In the genomic region with DNA sequence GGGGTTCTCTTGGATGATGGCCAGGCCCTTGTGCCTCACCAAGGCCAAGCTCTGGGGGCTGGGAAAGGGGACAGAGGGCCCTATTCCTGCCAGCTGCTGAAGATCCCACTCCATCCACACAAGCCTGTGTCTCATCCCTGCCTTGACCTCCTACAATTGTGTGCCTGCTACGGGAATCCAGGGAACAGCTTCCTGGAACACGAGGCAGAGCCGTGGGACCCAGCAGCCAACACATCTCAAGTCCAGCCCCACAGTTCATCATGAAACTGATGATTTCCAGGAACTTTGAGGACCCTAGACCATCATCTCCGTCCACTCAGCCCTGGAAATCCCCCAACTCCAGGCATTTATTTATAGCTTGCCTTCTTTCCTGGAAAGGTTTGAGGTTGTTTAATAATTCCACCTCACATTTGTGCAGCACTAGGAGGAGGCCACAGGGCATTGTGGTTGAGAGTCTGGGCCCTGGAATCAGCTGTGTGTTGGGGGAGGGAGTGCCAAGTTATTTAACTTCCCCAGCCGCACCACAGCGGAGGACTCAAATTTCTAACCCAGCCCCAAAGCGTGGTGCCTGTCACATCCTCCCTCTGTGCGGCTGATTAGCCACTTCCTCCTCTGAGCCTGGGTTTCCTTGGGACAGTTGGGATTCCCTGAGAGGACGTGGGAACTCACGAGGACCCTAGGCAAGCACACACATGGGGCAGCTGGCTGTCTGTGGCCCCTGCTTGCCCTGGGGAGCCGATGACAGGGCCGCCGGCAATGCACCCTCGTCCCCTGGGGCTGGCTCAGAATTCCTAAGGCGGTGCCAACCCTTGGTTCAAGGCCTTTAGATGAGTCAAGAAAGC, we compare ENCODE assay signal across 8 cellular contexts. TPM values are rescaled to one million over a fixed set of nuclear protein-coding genes. Genes with fewer than 3 reads are reported as not detected.
DNase-seq lines count a peak whose midpoint lies in the region; ATAC-seq, FAIRE-seq and TF ChIP-seq lines count a peak whose summit lies in the region.

No MANE protein-coding gene starts in this region.

- H3K27ac ChIP-seq in A549, result peak overlapping the region in 1 of 2 experiments; percentile 4; a peak in 1 of 6 replicates
- peak overlapping the region; percentile 36 for H3K27ac ChIP-seq in colonic mucosa
- peak overlapping the region; percentile 43 to 60 (median 47) for H3K27ac ChIP-seq in right lobe of liver
- H3K27ac ChIP-seq in testis, result peak overlapping the region in 1 of 2 donors; percentile 2

- H3K4me1 ChIP-seq in A549, result peaks cover 17% of the 10 kb centered on the region
- no peaks in the 10 kb centered on the region for H3K4me1 ChIP-seq in colonic mucosa
- H3K4me1 ChIP-seq in right lobe of liver, result peaks cover 0 to 13% (median 3%) of the 10 kb centered on the region in 4 donors
- H3K4me1 ChIP-seq in testis, result peaks cover 14% of the 10 kb centered on the region

- FAIRE-seq in A549 (lab: Jason Lieb, UNC), result no peak

- H3K27me3 ChIP-seq in colonic mucosa, result no peaks in the 10 kb centered on the region
- no peaks in the 10 kb centered on the region for H3K27me3 ChIP-seq in right lobe of liver
- no peaks in the 10 kb centered on the region for H3K27me3 ChIP-seq in testis

- 54% methylated on average over 13 of the region's 15 CpGs for WGBS in A549 (ENCODE audit: missing lambda C conversion rate)
- 38% methylated on average over 7 of the region's 15 CpGs for WGBS in right lobe of liver (ENCODE audit: insufficient coverage, low coverage, low lambda C conversion rate, missing lambda C conversion rate)
- 28 to 38% methylated on average over 12 to 15 of the region's 15 CpGs for WGBS in testis, 2 donors

- no peak for TF ChIP-seq POLR2A in A549 (IDR thresholded peaks at IDR 0.05; ENCODE audit: low read length)
- TF ChIP-seq POLR2A in right lobe of liver (IDR thresholded peaks at IDR 0.05), result no peak
- TF ChIP-seq POLR2A in testis (IDR thresholded peaks at IDR 0.05), result no peak

- TF ChIP-seq CTCF in A549 (IDR thresholded peaks at IDR 0.05), result no peak
- TF ChIP-seq CTCF in colonic mucosa (IDR thresholded peaks at IDR 0.05), result no peak
- TF ChIP-seq CTCF in right lobe of liver (IDR thresholded peaks at IDR 0.05), result no peak
- no peak for TF ChIP-seq CTCF in testis (IDR thresholded peaks at IDR 0.05)

- no peaks in the 10 kb centered on the region for H3K9me3 ChIP-seq in A549
- no peaks in the 10 kb centered on the region for H3K9me3 ChIP-seq in colonic mucosa
- H3K9me3 ChIP-seq in right lobe of liver, result no peaks in the 10 kb centered on the region
- H3K9me3 ChIP-seq in testis, result no peaks in the 10 kb centered on the region

- TF ChIP-seq RAD21 in A549 (conservative IDR thresholded peaks at IDR 0.05 in 1 of 2, IDR thresholded peaks at IDR 0.05 in 1 of 2), result no peak

- H3K4me2 ChIP-seq in A549, result peak overlapping the region; percentile 26; the same call in 1 of the 3 replicates

- TF ChIP-seq EP300 in A549 (IDR thresholded peaks at IDR 0.05), result no peak

- DNase-seq in A549 (ENCODE audit: low read depth in 1 of 2, low spot score in 1 of 2) (peak in 1 of 2 experiments; percentile 26), OCI-M1 (lab: John Stamatoyannopoulos, UW) (peak; percentile 85), colonic mucosa (peak; percentile 44), right lobe of liver (peak; percentile 65 to 78 (median 69)), testis (peak; percentile 53), NCI-H524 treated with DMSO at 0.1 percent for 48 hours (lab: John Stamatoyannopoulos, UW) (no peak)
- DNase-seq in activated naive CD4-positive, alpha-beta T cell treated with Interleukin-2 at 50 U/mL for 16 hours, result no peak

- ATAC-seq in A549, result no peak; a peak in 1 of 6 replicates
- peak; percentile 53 for ATAC-seq in GM21390 (IDR thresholded peaks at IDR 0.05; ENCODE audit: unreplicated experiment)
- ATAC-seq in right lobe of liver, result peak; percentile 68 to 80 (median 76)

- H3K4me3 ChIP-seq in A549 (no peak overlapping the region), colonic mucosa (no peak overlapping the region), right lobe of liver (no peak overlapping the region), testis (no peak overlapping the region)

- CTCF ChIA-PET in A549 (lab: Yijun Ruan, JAX), result interaction anchor here (0.8 to 4.7 kb wide), 7 partner anchors 11 to 138 kb away, joined by 3 to 44 read pairs (median 3); no protein-coding TSS in a partner anchor

- POLR2A ChIA-PET in A549 (lab: Yijun Ruan, JAX), result interaction anchor here (0.6 kb wide), 1 partner anchor 438 kb away, joined by 3 read pairs; no protein-coding TSS in a partner anchor

- H3K9ac ChIP-seq in colonic mucosa (ENCODE audit: low read depth in 2 of 2, low read length in 2 of 2), result no peak overlapping the region

- no peaks in the 10 kb centered on the region for H3K36me3 ChIP-seq in colonic mucosa
- H3K36me3 ChIP-seq in right lobe of liver, result no peaks in the 10 kb centered on the region
- no peaks in the 10 kb centered on the region for H3K36me3 ChIP-seq in testis (ENCODE audit: low read depth, missing control alignments)

- intact Hi-C loops in colonic mucosa (cut with DNase I), result no loop called here
- intact Hi-C loops in right lobe of liver (cut with DNase I), result loop anchor here in 1 of 2 donors (10.0 kb wide), 1 partner anchor 127 kb away; no protein-coding TSS in a partner anchor
- intact Hi-C loops in testis (cut with DNase I; ENCODE audit: low total_unique reads), result loop anchor here (10.0 kb wide), 1 partner anchor 127 kb away; no protein-coding TSS in a partner anchor

TF ChIP-seq in A549, 52 proteins besides CTCF, POLR2A, EP300 and RAD21:
- no peak for TF ChIP-seq RFX5 (IDR thresholded peaks at IDR 0.05)
- TF ChIP-seq GATA3 (IDR thresholded peaks at IDR 0.05; ENCODE audit: borderline replicate concordance), result no peak
- TF ChIP-seq, protein P1, sequence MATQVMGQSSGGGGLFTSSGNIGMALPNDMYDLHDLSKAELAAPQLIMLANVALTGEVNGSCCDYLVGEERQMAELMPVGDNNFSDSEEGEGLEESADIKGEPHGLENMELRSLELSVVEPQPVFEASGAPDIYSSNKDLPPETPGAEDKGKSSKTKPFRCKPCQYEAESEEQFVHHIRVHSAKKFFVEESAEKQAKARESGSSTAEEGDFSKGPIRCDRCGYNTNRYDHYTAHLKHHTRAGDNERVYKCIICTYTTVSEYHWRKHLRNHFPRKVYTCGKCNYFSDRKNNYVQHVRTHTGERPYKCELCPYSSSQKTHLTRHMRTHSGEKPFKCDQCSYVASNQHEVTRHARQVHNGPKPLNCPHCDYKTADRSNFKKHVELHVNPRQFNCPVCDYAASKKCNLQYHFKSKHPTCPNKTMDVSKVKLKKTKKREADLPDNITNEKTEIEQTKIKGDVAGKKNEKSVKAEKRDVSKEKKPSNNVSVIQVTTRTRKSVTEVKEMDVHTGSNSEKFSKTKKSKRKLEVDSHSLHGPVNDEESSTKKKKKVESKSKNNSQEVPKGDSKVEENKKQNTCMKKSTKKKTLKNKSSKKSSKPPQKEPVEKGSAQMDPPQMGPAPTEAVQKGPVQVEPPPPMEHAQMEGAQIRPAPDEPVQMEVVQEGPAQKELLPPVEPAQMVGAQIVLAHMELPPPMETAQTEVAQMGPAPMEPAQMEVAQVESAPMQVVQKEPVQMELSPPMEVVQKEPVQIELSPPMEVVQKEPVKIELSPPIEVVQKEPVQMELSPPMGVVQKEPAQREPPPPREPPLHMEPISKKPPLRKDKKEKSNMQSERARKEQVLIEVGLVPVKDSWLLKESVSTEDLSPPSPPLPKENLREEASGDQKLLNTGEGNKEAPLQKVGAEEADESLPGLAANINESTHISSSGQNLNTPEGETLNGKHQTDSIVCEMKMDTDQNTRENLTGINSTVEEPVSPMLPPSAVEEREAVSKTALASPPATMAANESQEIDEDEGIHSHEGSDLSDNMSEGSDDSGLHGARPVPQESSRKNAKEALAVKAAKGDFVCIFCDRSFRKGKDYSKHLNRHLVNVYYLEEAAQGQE (IDR thresholded peaks at IDR 0.05), result no peak
- TF ChIP-seq RNF2 (IDR thresholded peaks at IDR 0.05; ENCODE audit: borderline replicate concordance, low read depth), result no peak
- TF ChIP-seq MAFK (IDR thresholded peaks at IDR 0.05; ENCODE audit: partially characterized antibody), result no peak
- TF ChIP-seq ZFP36 (IDR thresholded peaks at IDR 0.05; ENCODE audit: borderline replicate concordance, partially characterized antibody), result no peak
- TF ChIP-seq POLR2AphosphoS2 (conservative IDR thresholded peaks at IDR 0.05; ENCODE audit: low read length), result no peak
- TF ChIP-seq CHD4 (IDR thresholded peaks at IDR 0.05; ENCODE audit: borderline replicate concordance), result no peak
- no peak for TF ChIP-seq CBX2 (IDR thresholded peaks at IDR 0.05; ENCODE audit: borderline replicate concordance, low read depth)
- TF ChIP-seq TFCP2L1 (CRISPR knock-in tag; IDR thresholded peaks at IDR 0.05), result no peak
- TF ChIP-seq RARB (CRISPR knock-in tag; IDR thresholded peaks at IDR 0.05), result no peak
- TF ChIP-seq, protein P2, sequence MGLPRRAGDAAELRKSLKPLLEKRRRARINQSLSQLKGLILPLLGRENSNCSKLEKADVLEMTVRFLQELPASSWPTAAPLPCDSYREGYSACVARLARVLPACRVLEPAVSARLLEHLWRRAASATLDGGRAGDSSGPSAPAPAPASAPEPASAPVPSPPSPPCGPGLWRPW (IDR thresholded peaks at IDR 0.05), result no peak
- TF ChIP-seq SREBF2 (IDR thresholded peaks at IDR 0.05), result no peak
- TF ChIP-seq KDM1A (IDR thresholded peaks at IDR 0.05; ENCODE audit: low read depth), result no peak
- TF ChIP-seq ATOH8 (CRISPR knock-in tag; IDR thresholded peaks at IDR 0.05; ENCODE audit: low read depth), result no peak
- no peak for TF ChIP-seq RCOR1 (IDR thresholded peaks at IDR 0.05; ENCODE audit: low read depth, low read length)
- no peak for TF ChIP-seq MAZ (IDR thresholded peaks at IDR 0.05; ENCODE audit: borderline replicate concordance, low read depth, low read length)
- TF ChIP-seq CHD2 (IDR thresholded peaks at IDR 0.05; ENCODE audit: low read length, partially characterized antibody), result no peak

RNA-seq across cellular contexts. Expression of gene GGTA1, which starts 58.2 kb away (rescaled TPM):
- 0.05 TPM in 1 of 2 replicates, not detected in the other for polyA plus RNA-seq in A549 (2011; rRNA removed)
- not detected in 2 replicates for polyA plus RNA-seq in A549 (2012; cell fraction: cytosol; rRNA removed)
- not detected in 2 replicates for polyA plus RNA-seq in A549 (2012; cell fraction: nucleus; rRNA removed)
- not detected in 3 replicates for polyA plus RNA-seq in A549 (2017; fragmentation: RNase III; extraction: RNeasy Plus Mini Kit Qiagen cat#74134 plus additional on column Dnase treatment)
- not detected in 2 replicates for polyA minus RNA-seq in A549 (2011; rRNA and poly(A)+ RNA removed)
- total RNA-seq in colonic mucosa, result 1 to 10 TPM in 1 of 2 donors, under 1 TPM in 1; 0.94 to 4.2 TPM
- 1 to 10 TPM in 5 of 6 experiments, under 1 TPM in 1; 0.43 to 3.5 (median 1.5) TPM for total RNA-seq in right lobe of liver
- 1 to 10 TPM; 2.2 to 2.4 TPM for total RNA-seq in testis
- polyA plus RNA-seq in testis (ENCODE audit: insufficient read depth, low read depth, low replicate concordance), result 8.9 TPM

Comparison
In these comparisons a context has a peak if more than half of its experiments do, and no peak if none do; other contexts are left out.
1. ATAC-seq: peak in GM21390 (single experiment) and right lobe of liver (4 of 4); none in A549 (0 of 2).
2. DNase-seq: peak in OCI-M1 (single experiment), colonic mucosa (single experiment), right lobe of liver (3 of 3) and testis (single experiment); none in NCI-H524 treated with DMSO at 0.1 percent for 48 hours (single experiment) and activated naive CD4-positive, alpha-beta T cell treated with Interleukin-2 at 50 U/mL for 16 hours (single experiment).